ENCODE assay signal across 12 cellular contexts in the genomic region with DNA sequence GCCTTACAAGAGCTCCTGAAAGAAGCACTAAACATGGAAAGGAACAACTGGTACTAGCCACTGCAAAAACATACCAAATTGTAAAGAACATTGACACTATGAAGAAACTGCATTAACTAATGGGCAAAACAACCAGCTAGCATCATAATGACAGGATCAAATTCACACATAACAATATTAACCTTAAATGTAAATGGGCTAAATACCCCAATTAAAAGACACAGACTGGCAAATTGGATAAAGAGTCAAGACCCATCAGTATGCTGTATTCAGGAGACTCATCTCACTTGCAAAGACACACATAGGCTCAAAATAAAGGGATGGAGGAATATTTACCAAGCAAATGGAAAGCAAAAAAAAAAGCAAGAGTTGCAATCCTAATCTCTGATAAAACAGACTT. TPM values are rescaled to one million over a fixed set of nuclear protein-coding genes. Genes with fewer than 3 reads are reported as not detected.
"Had no signal": no experiment of that assay in that cellular context is flagged by ENCODE, and none has a peak within 500 bp of the region (broad histone marks: within the 10 kb centered on the region; RNA-seq: fewer than 3 reads in every experiment).

No MANE protein-coding gene starts in this region.

RNA-seq across cellular contexts. Expression of a gene that starts 34.1 kb away (rescaled TPM):
- total RNA-seq: OCI-LY7, PC-3, PC-9, Peyer's patch, Right ventricle myocardium inferior, Right ventricle myocardium superior, RPMI7951, SJCRH30, SJSA1, SK-MEL-5, T-cell had no signal
- polyA plus RNA-seq: SK-N-SH had no signal
